ENCODE assay signal across 1 cellular context in genomic region chr5:157266286-157267007, GRCh38.
TF ChIP-seq lines count a peak whose summit lies in the region.

No MANE protein-coding gene starts in this region.

TF ChIP-seq in HEK293, 187 proteins besides CTCF, POLR2A, EP300 and RAD21 (continued from another document):
- TF ChIP-seq SP3 (tag by site-specific recombination; IDR thresholded peaks at IDR 0.05) (peak; percentile 63), ZFHX2 (tag by site-specific recombination; conservative IDR thresholded peaks at IDR 0.05) (peak; percentile 69), ZBTB8A (tag by site-specific recombination; IDR thresholded peaks at IDR 0.05) (peak; percentile 69; the same call in 1 of the 2 replicates), IKZF3 (tag by site-specific recombination; IDR thresholded peaks at IDR 0.05) (peak; percentile 21; the same call in 1 of the 2 replicates), ZNF785 (tag by site-specific recombination; IDR thresholded peaks at IDR 0.05) (no peak), ZNF670 (tag by site-specific recombination; IDR thresholded peaks at IDR 0.05; ENCODE audit: low read depth) (no peak), SALL2 (tag by site-specific recombination; IDR thresholded peaks at IDR 0.05; ENCODE audit: borderline replicate concordance) (no peak), EGR2 (tag by site-specific recombination; IDR thresholded peaks at IDR 0.05; ENCODE audit: low read depth) (peak; percentile 61), ZNF335 (tag by site-specific recombination; conservative IDR thresholded peaks at IDR 0.05) (peak; percentile 62), ZNF341 (tag by site-specific recombination; IDR thresholded peaks at IDR 0.05; ENCODE audit: low read depth) (peak; percentile 41; the same call in 1 of the 2 replicates), ZNF561 (tag by site-specific recombination; IDR thresholded peaks at IDR 0.05; ENCODE audit: borderline replicate concordance) (peak; percentile 25; the same call in 1 of the 2 replicates), ZNF548 (tag by site-specific recombination; IDR thresholded peaks at IDR 0.05) (no peak), HOXA7 (CRISPR knock-in tag; IDR thresholded peaks at IDR 0.05; ENCODE audit: borderline replicate concordance) (no peak)
